In the genomic region with DNA sequence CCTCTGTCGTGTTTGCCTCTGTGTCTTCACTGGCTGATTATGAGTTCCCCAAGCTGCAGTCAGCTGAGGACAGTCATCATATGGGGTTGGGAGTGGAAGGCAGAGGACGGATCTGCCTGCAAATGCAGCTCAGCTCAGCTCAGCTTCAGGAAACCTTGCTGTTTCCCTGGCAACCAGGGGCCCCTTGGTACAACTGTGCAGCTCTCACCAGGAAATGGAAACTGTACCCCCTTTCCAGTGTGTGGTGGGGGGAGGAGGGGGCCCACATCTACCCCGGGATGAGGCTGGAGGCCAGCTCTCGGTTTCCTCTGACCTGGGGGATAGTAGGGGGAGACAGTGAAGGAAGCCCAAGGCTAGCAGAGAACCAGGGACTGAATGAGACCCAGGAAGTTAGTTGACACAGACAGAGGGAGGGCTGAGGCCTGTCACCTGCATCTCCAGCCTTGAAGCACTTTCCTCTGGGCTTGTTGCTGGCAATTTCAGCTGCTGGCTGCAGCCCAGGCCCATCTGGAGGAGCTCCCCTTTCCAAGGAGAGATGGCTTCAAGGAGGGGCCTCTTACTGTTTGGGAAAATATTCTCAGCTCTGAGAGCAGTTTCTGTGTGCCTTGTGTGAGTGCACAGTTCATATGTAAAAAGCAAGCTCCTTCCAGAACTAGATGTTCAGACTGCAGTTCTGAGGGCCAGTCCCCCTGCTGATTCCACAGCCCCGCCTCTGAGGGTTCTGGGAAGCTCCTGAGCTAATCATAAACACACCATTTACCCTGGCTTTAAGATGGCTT, we compare ENCODE assay signal across 1 cellular context.
A peak's percentile ranks its signal among the peaks of the same experiment; 100 is the strongest.
TF ChIP-seq lines count a peak whose summit lies in the region.

No MANE protein-coding gene starts in this region.

TF ChIP-seq in GM12878, 131 proteins besides CTCF, POLR2A, EP300 and RAD21 (continued from another document):
- TF ChIP-seq PBX3 (IDR thresholded peaks at IDR 0.05; ENCODE audit: insufficient replicate concordance, low read depth, low read length) (peak; percentile 2), MEF2B (IDR thresholded peaks at IDR 0.05; ENCODE audit: partially characterized antibody, poor library complexity, severe bottlenecking) (peak; percentile 17), HDAC6 (IDR thresholded peaks at IDR 0.05; ENCODE audit: unreplicated experiment) (no peak), RUNX3 (IDR thresholded peaks at IDR 0.05; ENCODE audit: low read length) (no peak), ESRRA (IDR thresholded peaks at IDR 0.05; ENCODE audit: low read length) (no peak), WRNIP1 (IDR thresholded peaks at IDR 0.05; ENCODE audit: borderline replicate concordance, low read depth, low read length) (no peak), ASH2L (IDR thresholded peaks at IDR 0.05; ENCODE audit: borderline replicate concordance, low read depth) (no peak), IKZF1 (conservative IDR thresholded peaks at IDR 0.05) (peak; percentile 69), ATF7 (IDR thresholded peaks at IDR 0.05; ENCODE audit: low read depth) (no peak), SRF (IDR thresholded peaks at IDR 0.05; ENCODE audit: low read depth in 2 of 2, low read length in 2 of 2) (no peak), MYB (IDR thresholded peaks at IDR 0.05; ENCODE audit: borderline replicate concordance, low read depth, low read length) (no peak), NKRF (conservative IDR thresholded peaks at IDR 0.05) (no peak), NR2C2 (IDR thresholded peaks at IDR 0.05; ENCODE audit: borderline replicate concordance, control insufficient read depth, insufficient read length, low read depth) (no peak), TARDBP (IDR thresholded peaks at IDR 0.05; ENCODE audit: borderline replicate concordance) (no peak), SIX5 (IDR thresholded peaks at IDR 0.05; ENCODE audit: low read depth, low read length, severe bottlenecking) (no peak), RBBP5 (conservative IDR thresholded peaks at IDR 0.05) (no peak), ZNF384 (IDR thresholded peaks at IDR 0.05; ENCODE audit: borderline replicate concordance, low read depth, low read length) (no peak), SUPT20H (IDR thresholded peaks at IDR 0.05; ENCODE audit: borderline replicate concordance, control insufficient read depth, low read depth, low read length) (no peak), IRF4 (IDR thresholded peaks at IDR 0.05; ENCODE audit: low read depth, low read length) (peak; percentile 53; the same call in 1 of the 2 replicates), IKZF2 (IDR thresholded peaks at IDR 0.05) (peak; percentile 39 to 42; a peak in 3 of 4 replicates), RB1 (IDR thresholded peaks at IDR 0.05; ENCODE audit: borderline replicate concordance) (no peak), DPF2 (IDR thresholded peaks at IDR 0.05) (no peak), SMAD1 (IDR thresholded peaks at IDR 0.05; ENCODE audit: low read depth, partially characterized antibody) (no peak)
- TF ChIP-seq, protein P1, sequence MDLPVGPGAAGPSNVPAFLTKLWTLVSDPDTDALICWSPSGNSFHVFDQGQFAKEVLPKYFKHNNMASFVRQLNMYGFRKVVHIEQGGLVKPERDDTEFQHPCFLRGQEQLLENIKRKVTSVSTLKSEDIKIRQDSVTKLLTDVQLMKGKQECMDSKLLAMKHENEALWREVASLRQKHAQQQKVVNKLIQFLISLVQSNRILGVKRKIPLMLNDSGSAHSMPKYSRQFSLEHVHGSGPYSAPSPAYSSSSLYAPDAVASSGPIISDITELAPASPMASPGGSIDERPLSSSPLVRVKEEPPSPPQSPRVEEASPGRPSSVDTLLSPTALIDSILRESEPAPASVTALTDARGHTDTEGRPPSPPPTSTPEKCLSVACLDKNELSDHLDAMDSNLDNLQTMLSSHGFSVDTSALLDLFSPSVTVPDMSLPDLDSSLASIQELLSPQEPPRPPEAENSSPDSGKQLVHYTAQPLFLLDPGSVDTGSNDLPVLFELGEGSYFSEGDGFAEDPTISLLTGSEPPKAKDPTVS (IDR thresholded peaks at IDR 0.05; ENCODE audit: low read depth, low read length) = no peak
